ENCODE assay signal across 11 cellular contexts in the genomic region with DNA sequence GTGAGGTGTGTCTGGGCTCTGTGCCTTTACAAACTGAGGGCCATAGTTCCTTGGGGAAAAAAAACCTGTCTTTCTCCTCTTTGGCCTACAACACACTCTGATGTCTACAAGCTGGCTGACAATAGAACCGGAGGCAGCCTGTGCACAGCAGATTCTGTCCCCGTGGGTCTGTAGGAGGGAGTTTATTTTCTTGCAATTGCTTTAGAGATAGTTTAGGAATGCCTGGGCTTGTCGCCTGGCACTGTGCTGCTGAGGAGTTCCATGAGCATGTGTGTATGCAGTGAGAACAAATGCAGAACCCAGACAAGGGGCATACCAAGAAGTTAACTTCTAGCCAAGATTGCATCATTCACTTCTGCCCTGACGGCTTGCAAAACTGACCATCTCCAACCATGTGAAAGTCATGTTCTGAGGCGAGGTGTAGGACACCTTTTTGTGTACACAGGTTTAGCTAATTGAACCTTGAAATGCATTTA. TPM values are rescaled to one million over a fixed set of nuclear protein-coding genes. Genes with fewer than 3 reads are reported as not detected.
A peak's percentile ranks its signal among the peaks of the same experiment; 100 is the strongest.
DNase-seq lines count a peak whose midpoint lies in the region; ATAC-seq and TF ChIP-seq lines count a peak whose summit lies in the region.
"Had no signal": no experiment of that assay in that cellular context is flagged by ENCODE, and none has a peak within 500 bp of the region (broad histone marks: within the 10 kb centered on the region; RNA-seq: fewer than 3 reads in every experiment).

No MANE protein-coding gene starts in this region.

- POLR2A ChIA-PET in AG04449 (lab: Yijun Ruan, JAX): interaction anchor here (0.9 kb wide), 1 partner anchor 71 kb away, joined by 3 read pairs; no protein-coding TSS in a partner anchor
- POLR2A ChIA-PET in naive thymus-derived CD4-positive, alpha-beta T cell (lab: Charles Lee): interaction anchor here (1.0 to 1.2 kb wide), 2 partner anchors 8 to 30 kb away, joined by 3 read pairs; no protein-coding TSS in a partner anchor

- TF ChIP-seq CTCF in AG04449 (IDR thresholded peaks at IDR 0.05; ENCODE audit: insufficient read depth, low read length, missing control alignments) (no peak), lower leg skin (IDR thresholded peaks at IDR 0.05) (no peak)

- H3K9me3 ChIP-seq in naive thymus-derived CD4-positive, alpha-beta T cell (ENCODE audit: control insufficient read depth in 2 of 3, low read length in 3 of 3): no peaks in the 10 kb centered on the region
- H3K9me3 ChIP-seq: BLaER1 had no signal

- peaks cover 0 to 10% (median 0%) of the 10 kb centered on the region in 3 experiments for H3K36me3 ChIP-seq in naive thymus-derived CD4-positive, alpha-beta T cell (ENCODE audit: control insufficient read depth in 2 of 3, insufficient read depth in 3 of 3, low read length in 3 of 3)

- no peak overlapping the region for H3K27ac Mint-ChIP-seq in naive thymus-derived CD4-positive, alpha-beta T cell
- H3K27ac Mint-ChIP-seq: T-helper 1 cell treated with Interleukin-12 subunit alpha and Interleukin-12 subunit beta and Interleukin-4 antibody, amounts not matched to agents 30 μg/mL and 1 μg/mL, for 36 hours had no signal

- H3K4me3 ChIP-seq in AG04449 (ENCODE audit: low read depth, low read length): no peak overlapping the region
- no peak overlapping the region for H3K4me3 ChIP-seq in naive thymus-derived CD4-positive, alpha-beta T cell (ENCODE audit: low read length)
- H3K4me3 ChIP-seq in lower leg skin (ENCODE audit: low read depth, poor library complexity, severe bottlenecking): no peak overlapping the region
- H3K4me3 ChIP-seq: BLaER1 had no signal

- H3K27me3 Mint-ChIP-seq in naive thymus-derived CD4-positive, alpha-beta T cell: peaks cover 0 to 3% (median 0%) of the 10 kb centered on the region in 5 donors
- H3K27me3 Mint-ChIP-seq: effector memory CD8-positive, alpha-beta T cell had no signal

- peaks cover 17 to 40% (median 30%) of the 10 kb centered on the region in 5 donors for H3K36me3 Mint-ChIP-seq in naive thymus-derived CD4-positive, alpha-beta T cell

- DNase-seq in AG04449 (ENCODE audit: low read depth, low spot score): peak; percentile 92
- DNase-seq in OCI-M1 (lab: John Stamatoyannopoulos, UW): peak; percentile 6
- peak; percentile 96 for DNase-seq in fibroblast of gingiva (ENCODE audit: low read depth)
- no peak for DNase-seq in naive thymus-derived CD4-positive, alpha-beta T cell
- DNase-seq in lower leg skin (ENCODE audit: low spot score in 2 of 2): no peak
- no peak for DNase-seq in A172 (ENCODE audit: low spot score)
- DNase-seq: effector memory CD8-positive, alpha-beta T cell had no signal

- TF ChIP-seq POLR2A in lower leg skin (IDR thresholded peaks at IDR 0.05): no peak

- CTCF ChIA-PET in AG04449 (lab: Yijun Ruan, JAX): interaction anchor here (0.6 to 1.1 kb wide), 3 partner anchors 12 to 432 kb away, joined by 3 read pairs; no protein-coding TSS in a partner anchor
- CTCF ChIA-PET in naive thymus-derived CD4-positive, alpha-beta T cell (lab: Charles Lee): no interaction called here

- intact Hi-C loops in naive thymus-derived CD4-positive, alpha-beta T cell (cut with micrococcal nuclease): no loop called here
- intact Hi-C loops in lower leg skin (cut with DNase I; ENCODE audit: low total_unique reads): no loop called here

- no peak overlapping the region for H3K27ac ChIP-seq in naive thymus-derived CD4-positive, alpha-beta T cell (ENCODE audit: low read depth, low read length)
- H3K27ac ChIP-seq: BLaER1 had no signal

- peaks cover 0 to 2% (median 0%) of the 10 kb centered on the region in 11 donors for H3K9me3 Mint-ChIP-seq in naive thymus-derived CD4-positive, alpha-beta T cell
- H3K9me3 Mint-ChIP-seq: effector memory CD8-positive, alpha-beta T cell; T-helper 1 cell treated with Interleukin-12 subunit alpha and Interleukin-12 subunit beta and Interleukin-4 antibody, amounts not matched to agents 30 μg/mL and 1 μg/mL, for 36 hours had no signal

- peak; percentile 16 for ATAC-seq in naive thymus-derived CD4-positive, alpha-beta T cell
- no peak for ATAC-seq in HG02623 (IDR thresholded peaks at IDR 0.05; ENCODE audit: unreplicated experiment)
- ATAC-seq in GM21786 (IDR thresholded peaks at IDR 0.05; ENCODE audit: unreplicated experiment): no peak
- ATAC-seq: effector memory CD8-positive, alpha-beta T cell had no signal

- WGBS in lower leg skin, 2 donors: 56 to 59% methylated on average over 5 of the region's 5 CpGs

- no peak overlapping the region for H3K4me3 Mint-ChIP-seq in naive thymus-derived CD4-positive, alpha-beta T cell
- H3K4me3 Mint-ChIP-seq: effector memory CD8-positive, alpha-beta T cell; T-helper 1 cell treated with Interleukin-12 subunit alpha and Interleukin-12 subunit beta and Interleukin-4 antibody, amounts not matched to agents 30 μg/mL and 1 μg/mL, for 36 hours had no signal

- no peaks in the 10 kb centered on the region for H3K27me3 ChIP-seq in naive thymus-derived CD4-positive, alpha-beta T cell (ENCODE audit: control insufficient read depth in 2 of 2, insufficient read depth in 2 of 2, low read length in 2 of 2)
- H3K27me3 ChIP-seq: BLaER1 had no signal

- no peaks in the 10 kb centered on the region for H3K4me1 ChIP-seq in naive thymus-derived CD4-positive, alpha-beta T cell (ENCODE audit: control insufficient read depth in 2 of 2, insufficient read depth in 2 of 2, low read length in 2 of 2)
- H3K4me1 ChIP-seq: BLaER1 had no signal

- peaks cover 0 to 12% (median 4%) of the 10 kb centered on the region in 7 donors for H3K4me1 Mint-ChIP-seq in naive thymus-derived CD4-positive, alpha-beta T cell

RNA-seq across cellular contexts. Expression of a gene that starts 54.1 kb away (rescaled TPM):
- 100 to 1,000 TPM; 206 to 393 (median 314) TPM for total RNA-seq in naive thymus-derived CD4-positive, alpha-beta T cell
- 100 to 1,000 TPM; 345 to 418 TPM for polyA plus RNA-seq in naive thymus-derived CD4-positive, alpha-beta T cell
- 100 to 1,000 TPM; 155 to 208 (median 178) TPM for total RNA-seq in lower leg skin
- total RNA-seq in A172 (2014; rRNA removed; shearing (Covaris generic)): 56.5 and 61.8 TPM in 2 replicates

Comparison
In these comparisons a context has a peak if more than half of its experiments do, and no peak if none do; other contexts are left out.
1. DNase-seq: peak in AG04449 (single experiment), OCI-M1 (single experiment) and fibroblast of gingiva (single experiment); none in naive thymus-derived CD4-positive, alpha-beta T cell (0 of 9), lower leg skin (0 of 2) and A172 (single experiment).